Comparison of ENCODE assay signal across 6 cellular contexts in genomic region chr12:16043480-16043879, GRCh38.
"Had no signal": no experiment of that assay in that cellular context is flagged by ENCODE, and none has a peak within 500 bp of the region (broad histone marks: within the 10 kb centered on the region; RNA-seq: fewer than 3 reads in every experiment).

No MANE protein-coding gene starts in this region.

- FAIRE-seq: HepG2, HTR-8/SVneo, K562 had no signal

- ATAC-seq: HepG2, K562 had no signal

- DNase-seq: IMR-90, KBM-7 had no signal

- H3K27ac ChIP-seq: HL-60 had no signal

- H3K4me3 ChIP-seq: K562 had no signal
